ENCODE assay signal across 17 cellular contexts in genomic region chr15:24857094-24857437, GRCh38.
DNase-seq lines count a peak whose midpoint lies in the region; ATAC-seq, FAIRE-seq and TF ChIP-seq lines count a peak whose summit lies in the region.
"Had no signal": no experiment of that assay in that cellular context is flagged by ENCODE, and none has a peak within 500 bp of the region (broad histone marks: within the 10 kb centered on the region; RNA-seq: fewer than 3 reads in every experiment).

No MANE protein-coding gene starts in this region.

- H3K4me1 ChIP-seq in H1 (replicated peaks in 1 of 4; ENCODE audit: control insufficient read depth in 3 of 4, insufficient read depth in 4 of 4, low read length in 3 of 4) (peaks cover 0 to 6% (median 1%) of the 10 kb centered on the region in 4 experiments; a peak in 3 of 7 replicates), iPS-20b (ENCODE audit: insufficient read depth, low read length) (peaks cover 15% of the 10 kb centered on the region; the same call in 1 of the 2 replicates), thoracic aorta (ENCODE audit: control insufficient read depth in 1 of 2, low read depth in 2 of 2) (peaks cover 0 to 15% of the 10 kb centered on the region in 2 donors)
- H3K4me1 ChIP-seq: transverse colon had no signal

- H3K23me2 ChIP-seq in H1 (ENCODE audit: low read depth, low read length), result no peaks in the 10 kb centered on the region

- H2BK5ac ChIP-seq in H1 (ENCODE audit: low read depth, low read length), result peak overlapping the region; percentile 87; the same call in 1 of the 2 replicates

- H2BK15ac ChIP-seq in H1 (ENCODE audit: low read length), result no peak overlapping the region

- no peaks in the 10 kb centered on the region for H4K20me1 ChIP-seq in H1 (replicated peaks in 1 of 2; ENCODE audit: control insufficient read depth in 1 of 2, insufficient read depth in 2 of 2, low read length in 2 of 2)

- H3K9ac ChIP-seq in H1 (replicated peaks in 1 of 4; ENCODE audit: extremely low read depth in 1 of 4, low read depth in 3 of 4, low read length in 3 of 4) (peak overlapping the region in 2 of 4 experiments; percentile 16 to 42; a peak in 3 of 7 replicates), iPS-20b (ENCODE audit: low read depth, low read length) (peak overlapping the region; percentile 76)

- POLR2A ChIA-PET in H1 (lab: Charles Lee; ENCODE audit: partially characterized antibody), result interaction anchor here (1.0 to 4.6 kb wide), 9 partner anchors 9 to 100 kb away, joined by 3 to 50 read pairs (median 3); partner anchors contain the start of genes SNRPN and SNURF

- H3K4ac ChIP-seq in H1 (replicated peaks; ENCODE audit: insufficient read length, low read depth, low read length), result no peak overlapping the region

- H3K27ac ChIP-seq in H1 (ENCODE audit: low read depth, low read length) (0 out of 2 replicates have a peak overlapping the region, but pooled peaks have one; percentile 41), iPS-20b (ENCODE audit: low read length) (peak overlapping the region; percentile 54), thoracic aorta (peak overlapping the region; percentile 52 to 69)
- H3K27ac ChIP-seq: transverse colon had no signal

- H3K79me2 ChIP-seq in H1 (ENCODE audit: control insufficient read depth in 1 of 2, insufficient read depth in 2 of 2, low read length in 2 of 2), result no peaks in the 10 kb centered on the region

- no peak overlapping the region for H4K8ac ChIP-seq in H1 (ENCODE audit: extremely low read depth, insufficient read depth, low read length)

- no peak overlapping the region for H3K23ac ChIP-seq in H1 (ENCODE audit: insufficient read length)

- no peak for ATAC-seq in thoracic aorta (ENCODE audit: insufficient number of reproducible peaks, low FRiP score, low read depth)
- ATAC-seq in GM19452 (IDR thresholded peaks at IDR 0.05; ENCODE audit: unreplicated experiment), result no peak
- ATAC-seq: stimulated activated memory B cell treated with anti-CD40 and anti-IgM and Interleukin-4, amounts not matched to agents 10 μg/mL and 1 μg/mL and 100 μg/mL, for 72 hours had no signal

- no peak overlapping the region for H2AK5ac ChIP-seq in H1 (ENCODE audit: low read depth, low read length)

- peak; percentile 81 for DNase-seq in LNCaP clone FGC (ENCODE audit: low read depth)
- DNase-seq in H1 (ENCODE audit: low read depth in 1 of 2, low spot score in 2 of 2), result no peak
- DNase-seq in thoracic aorta (ENCODE audit: low spot score), result no peak
- DNase-seq in stimulated activated naive CD4-positive, alpha-beta T cell treated with Interleukin-2 at 50 U/mL for 16 hours (lab: John Stamatoyannopoulos, UW), result no peak
- DNase-seq in 8988T, result no peak
- DNase-seq: activated CD4-positive, alpha-beta T cell treated with anti-CD3 and anti-CD28 coated beads, Interleukin-2, amount 10 ng/mL, durations not matched to agents 24 days and 14 days; activated CD8-positive, alpha-beta memory T cell treated with anti-CD3 and anti-CD28 coated beads, Interleukin-2, amount 50 U/mL, for 48 hours; activated effector memory CD4-positive, alpha-beta T cell treated with Interleukin-2 at 50 U/mL for 16 hours; central memory CD4-positive, alpha-beta T cell; EL; NCI-H1105 treated with DMSO at 0.1 percent for 48 hours; NCI-H2171 treated with DMSO at 0.1 percent for 48 hours; transverse colon had no signal

- no peaks in the 10 kb centered on the region for H3K79me1 ChIP-seq in H1 (ENCODE audit: low read depth, low read length)

- no peaks in the 10 kb centered on the region for H3K27me3 ChIP-seq in H1 (replicated peaks in 1 of 4; ENCODE audit: control insufficient read depth in 3 of 4, extremely low read depth in 1 of 4, insufficient read depth in 3 of 4, low read length in 3 of 4)
- no peaks in the 10 kb centered on the region for H3K27me3 ChIP-seq in iPS-20b (ENCODE audit: insufficient read depth, low read length)
- H3K27me3 ChIP-seq in thoracic aorta (replicated peaks; ENCODE audit: insufficient read depth), result no peaks in the 10 kb centered on the region
- H3K27me3 ChIP-seq: transverse colon had no signal

- no peak for TF ChIP-seq CTCF in LNCaP clone FGC (IDR thresholded peaks at IDR 0.05; ENCODE audit: control insufficient read depth, extremely low read depth, insufficient read depth)
- no peak for TF ChIP-seq CTCF in H1 (IDR thresholded peaks at IDR 0.05; ENCODE audit: control extremely low read depth in 1 of 3, insufficient read depth in 1 of 3, low read depth in 1 of 3, low read length in 3 of 3)
- TF ChIP-seq CTCF in thoracic aorta (IDR thresholded peaks at IDR 0.05), result no peak

- H3K4me2 ChIP-seq in H1 (ENCODE audit: insufficient read depth in 1 of 2, low read depth in 2 of 2, low read length in 2 of 2), result peak overlapping the region; percentile 59 to 67

- peak overlapping the region; percentile 57 for H4K5ac ChIP-seq in H1 (ENCODE audit: insufficient read length, low read depth, low read length)

- TF ChIP-seq POLR2A in H1 (IDR thresholded peaks at IDR 0.05; ENCODE audit: control extremely low read depth in 1 of 2, low read depth in 2 of 2, low read length in 2 of 2), result no peak

- H2BK120ac ChIP-seq in H1 (replicated peaks; ENCODE audit: low read depth, low read length), result peak overlapping the region; percentile 94

- H3K36me3 ChIP-seq in H1 (ENCODE audit: control insufficient read depth in 2 of 4, insufficient read depth in 4 of 4, low read length in 3 of 4) (no peaks in the 10 kb centered on the region), iPS-20b (ENCODE audit: insufficient read depth, low read depth, low read length) (no peaks in the 10 kb centered on the region), thoracic aorta (no peaks in the 10 kb centered on the region)
- H3K36me3 ChIP-seq: transverse colon had no signal

- H3K4me3 ChIP-seq in LNCaP clone FGC (ENCODE audit: low read depth, low read length), result no peak overlapping the region
- peak overlapping the region in 3 of 4 experiments; percentile 1 to 57 (median 34); a peak in 5 of 8 replicates for H3K4me3 ChIP-seq in H1 (ENCODE audit: extremely low read depth in 1 of 4, insufficient read depth in 2 of 4, low read depth in 3 of 4, low read length in 4 of 4)
- H3K4me3 ChIP-seq in iPS-20b (ENCODE audit: low read length), result peak overlapping the region; percentile 62
- H3K4me3 ChIP-seq in thoracic aorta, result peak overlapping the region; percentile 67
- H3K4me3 ChIP-seq: transverse colon had no signal

- 32% methylated on average over 4 of the region's 4 CpGs; no CpG with 5 or more reads in 1 of the 2 experiments for WGBS in H1 (ENCODE audit: extremely low coverage in 1 of 2, insufficient coverage in 1 of 2, insufficient read length in 1 of 2, insufficient replicate concordance in 2 of 2, low coverage in 1 of 2, low lambda C conversion rate in 2 of 2, missing lambda C conversion rate in 1 of 2), 2 experiments

- peak overlapping the region; percentile 36 for H4K91ac ChIP-seq in H1 (replicated peaks; ENCODE audit: insufficient read length, low read length)

- no peak overlapping the region for H3K18ac ChIP-seq in H1 (ENCODE audit: extremely low read depth, low read length)

- H2BK12ac ChIP-seq in H1 (ENCODE audit: low read depth, low read length), result no peak overlapping the region

- no peak for TF ChIP-seq EP300 in H1 (IDR thresholded peaks at IDR 0.05; ENCODE audit: borderline replicate concordance in 1 of 2, low read depth in 2 of 2, low read length in 2 of 2)

- FAIRE-seq in H1 (lab: Jason Lieb, UNC), result no peak
- FAIRE-seq: GM18507 had no signal

- no peak overlapping the region for H2AFZ ChIP-seq in H1 (ENCODE audit: low read length)

- TF ChIP-seq RAD21 in H1 (IDR thresholded peaks at IDR 0.05 in 1 of 2, conservative IDR thresholded peaks at IDR 0.05 in 1 of 2; ENCODE audit: low read depth in 2 of 2, low read length in 2 of 2), result no peak

- CTCF ChIA-PET in H1 (lab: Charles Lee; ENCODE audit: partially characterized antibody), result interaction anchor here (0.7 kb wide), 1 partner anchor 41 kb away, joined by 3 read pairs; no protein-coding TSS in a partner anchor

- H3K56ac ChIP-seq in H1 (replicated peaks; ENCODE audit: insufficient read length, low read depth, low read length), result no peak overlapping the region

- peaks cover 0 to 15% of the 10 kb centered on the region in 2 experiments; a peak in 3 of 4 replicates for H3K9me3 ChIP-seq in H1 (ENCODE audit: insufficient read depth in 2 of 2, low read depth in 1 of 2, low read length in 1 of 2)
- H3K9me3 ChIP-seq in iPS-20b (ENCODE audit: insufficient read depth, low read depth, low read length), result peaks cover 12% of the 10 kb centered on the region; the same call in 1 of the 2 replicates
- H3K9me3 ChIP-seq in thoracic aorta, result no peaks in the 10 kb centered on the region
- H3K9me3 ChIP-seq: transverse colon had no signal

- peak overlapping the region; percentile 9; the same call in 1 of the 2 replicates for H2BK20ac ChIP-seq in H1 (ENCODE audit: low read length)

- H3K14ac ChIP-seq in H1 (ENCODE audit: insufficient read length), result no peak overlapping the region

TF ChIP-seq in H1, 55 proteins besides CTCF, POLR2A, EP300 and RAD21 (continues in another document):
- no peak for TF ChIP-seq SIN3A (conservative IDR thresholded peaks at IDR 0.05 in 1 of 2, IDR thresholded peaks at IDR 0.05 in 1 of 2; ENCODE audit: low read depth in 1 of 2, low read length in 2 of 2)
